ENCODE assay signal across 16 cellular contexts in genomic region chr12:77202457-77203060, GRCh38.
"Had no signal": no experiment of that assay in that cellular context is flagged by ENCODE, and none has a peak within 500 bp of the region (broad histone marks: within the 10 kb centered on the region; RNA-seq: fewer than 3 reads in every experiment).

No MANE protein-coding gene starts in this region.

- H2AFZ ChIP-seq: neural progenitor cell had no signal

- H3K4me1 ChIP-seq: colonic mucosa, left ventricle myocardium inferior, lower lobe of right lung, neural progenitor cell, pancreas had no signal

- H3K9ac ChIP-seq: neural progenitor cell had no signal

- H3K9me3 ChIP-seq: colonic mucosa, pancreas had no signal

- DNase-seq: colonic mucosa; dermis blood vessel endothelial cell; immature natural killer cell; left ventricle myocardium inferior; lower lobe of right lung; mesenchymal stem cell; midbrain; nucleus accumbens; pancreas; right cardiac atrium; stimulated activated CD4-positive, alpha-beta T cell treated with anti-CD3 and anti-CD28 coated beads, Interleukin-2, amount 100 ng/mL, for 48 hours; stimulated activated naive CD4-positive, alpha-beta T cell treated with Interleukin-2 at 50 U/mL for 16 hours; trophoblast cell had no signal

- H3K4me2 ChIP-seq: neural progenitor cell, smooth muscle cell had no signal

- H3K36me3 ChIP-seq: colonic mucosa, left ventricle myocardium inferior, lower lobe of right lung, neural progenitor cell, pancreas had no signal

- ATAC-seq: lower lobe of right lung; natural killer cell treated with Interleukin-12 subunit alpha and Interleukin-12 subunit beta and Interleukin-15 and Interleukin-18, amount 100 ng/mL, for 72 hours; pancreas; right cardiac atrium had no signal

- H3K4me3 ChIP-seq: colonic mucosa, left ventricle myocardium inferior, lower lobe of right lung, neural progenitor cell, pancreas, smooth muscle cell had no signal

- H3K27me3 ChIP-seq: colonic mucosa, neural progenitor cell, pancreas had no signal

- H3K27ac ChIP-seq: colonic mucosa, left ventricle myocardium inferior, lower lobe of right lung, neural progenitor cell, pancreas had no signal
